1 cellular context compared by ENCODE assay signal in genomic region chr11:17206448-17206847, GRCh38.
TF ChIP-seq lines count a peak whose summit lies in the region.

No MANE protein-coding gene starts in this region.

TF ChIP-seq in IMR-90, 13 proteins besides CTCF, POLR2A, EP300 and RAD21 (continued from another document):
- TF ChIP-seq CHD1 (IDR thresholded peaks at IDR 0.05; ENCODE audit: low read depth, low read length), result no peak
- no peak for TF ChIP-seq NFE2L2 (IDR thresholded peaks at IDR 0.05; ENCODE audit: low read depth, low read length)
- TF ChIP-seq SMC3 (IDR thresholded peaks at IDR 0.05; ENCODE audit: low read depth, low read length), result no peak
